Comparison of ENCODE assay signal across 13 cellular contexts in genomic region chr1:44664730-44665370, GRCh38.
DNase-seq lines count a peak whose midpoint lies in the region; FAIRE-seq lines count a peak whose summit lies in the region.
"Had no signal": no experiment of that assay in that cellular context is flagged by ENCODE, and none has a peak within 500 bp of the region (broad histone marks: within the 10 kb centered on the region; RNA-seq: fewer than 3 reads in every experiment).

No MANE protein-coding gene starts in this region.

- peak; percentile 68 for FAIRE-seq in GM18507 (lab: Jason Lieb, UNC)
- FAIRE-seq: keratinocyte had no signal

- H3K27me3 ChIP-seq in effector memory CD4-positive, alpha-beta T cell (replicated peaks; ENCODE audit: control insufficient read depth, insufficient read depth, low read length, poor library complexity, severe bottlenecking): no peaks in the 10 kb centered on the region
- H3K27me3 ChIP-seq: gastroesophageal sphincter, right lobe of liver had no signal

- peak overlapping the region; percentile 18 for H3K27ac ChIP-seq in effector memory CD4-positive, alpha-beta T cell (ENCODE audit: insufficient read depth, low read length, poor library complexity, severe bottlenecking)
- H3K27ac ChIP-seq: gastroesophageal sphincter, right lobe of liver, RWPE1 had no signal

- no peaks in the 10 kb centered on the region for H3K36me3 ChIP-seq in effector memory CD4-positive, alpha-beta T cell (ENCODE audit: control insufficient read depth, insufficient read depth, low read length)
- H3K36me3 ChIP-seq: gastroesophageal sphincter, right lobe of liver had no signal

- H3K9me3 ChIP-seq in effector memory CD4-positive, alpha-beta T cell (ENCODE audit: control insufficient read depth, low read length): no peaks in the 10 kb centered on the region
- H3K9me3 ChIP-seq: gastroesophageal sphincter, right lobe of liver had no signal

- DNase-seq in GM18507 (ENCODE audit: extremely low spot score, insufficient read length, low read depth) (no peak), NCI-H1105 (lab: John Stamatoyannopoulos, UW) (no peak), NCI-H524 (lab: John Stamatoyannopoulos, UW) (no peak)
- peak; percentile 54 for DNase-seq in activated CD4-positive, alpha-beta T cell treated with anti-CD3 and anti-CD28 coated beads for 48 hours
- no peak for DNase-seq in effector memory CD4-positive, alpha-beta T cell
- DNase-seq in stimulated activated CD8-positive, alpha-beta memory T cell treated with anti-CD3 and anti-CD28 coated beads, Interleukin-4, amount 100 ng/mL, for 24 hours (ENCODE audit: low read depth): peak; percentile 33
- DNase-seq in effector CD8-positive, alpha-beta T cell (lab: John Stamatoyannopoulos, UW): no peak
- DNase-seq: anterior cingulate cortex, NCI-H446 had no signal

- peaks cover 8% of the 10 kb centered on the region for H3K4me1 ChIP-seq in effector memory CD4-positive, alpha-beta T cell (ENCODE audit: control insufficient read depth, insufficient read depth, low read length, poor library complexity, severe bottlenecking)

- no peak overlapping the region for H3K4me3 ChIP-seq in effector memory CD4-positive, alpha-beta T cell (ENCODE audit: insufficient read depth, low read depth, low read length, poor library complexity, severe bottlenecking)
- H3K4me3 ChIP-seq: gastroesophageal sphincter, right lobe of liver had no signal

Comparison
In these comparisons a context has a peak if more than half of its experiments do, and no peak if none do; other contexts are left out.
1. DNase-seq: peak in activated CD4-positive, alpha-beta T cell treated with anti-CD3 and anti-CD28 coated beads for 48 hours (single experiment) and stimulated activated CD8-positive, alpha-beta memory T cell treated with anti-CD3 and anti-CD28 coated beads, Interleukin-4, amount 100 ng/mL, for 24 hours (single experiment); none in GM18507 (single experiment), effector memory CD4-positive, alpha-beta T cell (0 of 3), NCI-H1105 (single experiment), NCI-H524 (0 of 2) and effector CD8-positive, alpha-beta T cell (single experiment).